14 cellular contexts compared by ENCODE assay signal in the genomic region with DNA sequence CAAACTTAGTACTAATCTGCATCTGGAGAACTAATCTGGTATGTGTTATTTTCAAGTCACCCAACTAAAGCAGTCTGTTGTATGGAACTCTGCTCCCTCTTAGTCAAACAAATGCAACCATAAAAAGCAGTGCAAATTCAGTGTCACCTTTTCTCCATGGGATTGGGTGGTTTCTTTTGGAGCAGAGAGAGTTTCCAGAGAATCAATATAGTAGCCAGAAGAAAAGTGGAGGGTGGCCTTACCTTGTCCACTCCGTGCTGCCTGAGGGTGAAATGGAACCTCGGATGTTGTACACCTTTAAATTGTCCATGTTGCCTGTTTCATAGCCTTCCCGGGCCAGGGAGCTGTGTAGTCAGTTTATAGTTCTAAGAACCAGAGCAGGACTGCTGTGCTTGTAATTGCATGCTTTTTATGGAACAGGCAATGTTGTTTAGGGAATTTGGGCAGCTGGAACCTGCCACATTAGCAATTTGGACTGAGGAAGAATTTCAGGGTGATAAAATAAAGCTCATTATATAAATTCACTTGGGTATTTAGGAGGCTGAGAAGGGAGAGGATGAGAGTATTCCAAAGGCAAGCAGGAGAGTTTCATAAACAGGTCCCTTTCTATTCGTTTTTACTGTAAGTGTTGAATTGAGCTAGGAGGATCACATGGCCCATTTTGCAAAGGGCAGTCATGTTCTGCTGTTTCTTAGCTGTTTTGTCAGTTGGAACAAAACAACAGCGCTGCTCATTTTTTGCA.
DNase-seq lines count a peak whose midpoint lies in the region; ATAC-seq and TF ChIP-seq lines count a peak whose summit lies in the region.
"Had no signal": no experiment of that assay in that cellular context is flagged by ENCODE, and none has a peak within 500 bp of the region (broad histone marks: within the 10 kb centered on the region; RNA-seq: fewer than 3 reads in every experiment).

No MANE protein-coding gene starts in this region.

- H3K27ac ChIP-seq in esophagus squamous epithelium: peak overlapping the region; percentile 27 to 90 (median 86)
- H3K27ac ChIP-seq in mucosa of rectum (ENCODE audit: low read depth in 2 of 2, low read length in 2 of 2): peak overlapping the region; percentile 65 to 70
- H3K27ac ChIP-seq in thoracic aorta: peak overlapping the region; percentile 53 to 74
- H3K27ac ChIP-seq: BLaER1, SK-N-MC had no signal

- H3K9me3 ChIP-seq in esophagus squamous epithelium: no peaks in the 10 kb centered on the region
- H3K9me3 ChIP-seq in mucosa of rectum (ENCODE audit: control insufficient read depth in 2 of 2, low read length in 2 of 2): no peaks in the 10 kb centered on the region
- H3K9me3 ChIP-seq in thoracic aorta: no peaks in the 10 kb centered on the region
- H3K9me3 ChIP-seq: BLaER1 had no signal

- POLR2A ChIA-PET in activated CD4-positive, alpha-beta T cell treated with anti-CD3 and anti-CD28 coated beads, Interleukin-2, amount 10 ng/mL, durations not matched to agents 7 days and 5 days (lab: Charles Lee): no interaction called here

- H3K4me1 ChIP-seq in esophagus squamous epithelium: peaks cover 0 to 56% (median 10%) of the 10 kb centered on the region in 3 donors
- H3K4me1 ChIP-seq in mucosa of rectum (ENCODE audit: control insufficient read depth in 2 of 2, insufficient read depth in 2 of 2, low read length in 2 of 2): peaks cover 6 to 18% of the 10 kb centered on the region in 2 donors
- H3K4me1 ChIP-seq in thoracic aorta (ENCODE audit: control insufficient read depth in 1 of 2, low read depth in 2 of 2): peaks cover 13 to 29% of the 10 kb centered on the region in 2 donors

- TF ChIP-seq POLR2A in esophagus squamous epithelium (IDR thresholded peaks at IDR 0.05): no peak

- no peaks in the 10 kb centered on the region for H3K36me3 Mint-ChIP-seq in activated CD4-positive, alpha-beta T cell treated with anti-CD3 and anti-CD28 coated beads, Interleukin-2, amount 10 ng/mL, durations not matched to agents 7 days and 5 days (ENCODE audit: low read depth)

- no peak overlapping the region for H3K27ac Mint-ChIP-seq in activated CD4-positive, alpha-beta T cell treated with anti-CD3 and anti-CD28 coated beads, Interleukin-2, amount 10 ng/mL, durations not matched to agents 7 days and 5 days

- H3K27me3 ChIP-seq in esophagus squamous epithelium (no peaks in the 10 kb centered on the region), mucosa of rectum (ENCODE audit: control insufficient read depth in 2 of 2, insufficient read depth in 2 of 2, low read length in 2 of 2) (no peaks in the 10 kb centered on the region), thoracic aorta (replicated peaks; ENCODE audit: insufficient read depth) (no peaks in the 10 kb centered on the region)

- ATAC-seq in thoracic aorta (ENCODE audit: insufficient number of reproducible peaks, low FRiP score, low read depth) (no peak), HG02884 (IDR thresholded peaks at IDR 0.05; ENCODE audit: unreplicated experiment) (no peak), GM18498 (IDR thresholded peaks at IDR 0.05; ENCODE audit: unreplicated experiment) (no peak)

- peak overlapping the region in 1 of 2 donors; percentile 5 for H3K9ac ChIP-seq in mucosa of rectum (ENCODE audit: low read depth in 1 of 2, low read length in 2 of 2)
- H3K9ac ChIP-seq: BLaER1 had no signal

- H3K27me3 Mint-ChIP-seq in activated CD4-positive, alpha-beta T cell treated with anti-CD3 and anti-CD28 coated beads, Interleukin-2, amount 10 ng/mL, durations not matched to agents 7 days and 5 days: peaks cover 2% of the 10 kb centered on the region

- intact Hi-C loops in esophagus squamous epithelium (cut with DNase I): no loop called here

- H3K4me3 ChIP-seq in esophagus squamous epithelium (no peak overlapping the region), mucosa of rectum (ENCODE audit: low read length in 2 of 2) (peak overlapping the region in 1 of 2 donors; percentile 21), thoracic aorta (peak overlapping the region; percentile 50)
- H3K4me3 ChIP-seq: BLaER1, SK-N-MC had no signal

- H3K4me3 Mint-ChIP-seq in activated CD4-positive, alpha-beta T cell treated with anti-CD3 and anti-CD28 coated beads, Interleukin-2, amount 10 ng/mL, durations not matched to agents 7 days and 5 days: no peak overlapping the region

- TF ChIP-seq CTCF in esophagus squamous epithelium (IDR thresholded peaks at IDR 0.05): no peak
- TF ChIP-seq CTCF in thoracic aorta (IDR thresholded peaks at IDR 0.05): no peak

- WGBS in esophagus squamous epithelium, 2 donors: 66% methylated on average over 5 of the region's 5 CpGs

- CTCF ChIA-PET in activated CD4-positive, alpha-beta T cell treated with anti-CD3 and anti-CD28 coated beads, Interleukin-2, amount 10 ng/mL, durations not matched to agents 7 days and 5 days (lab: Charles Lee): interaction anchor here (0.6 to 1.2 kb wide), 2 partner anchors 11 to 222 kb away, joined by 3 read pairs; no protein-coding TSS in a partner anchor

- H3K9me3 Mint-ChIP-seq in activated CD4-positive, alpha-beta T cell treated with anti-CD3 and anti-CD28 coated beads, Interleukin-2, amount 10 ng/mL, durations not matched to agents 7 days and 5 days: no peaks in the 10 kb centered on the region

- H3K36me3 ChIP-seq in esophagus squamous epithelium (no peaks in the 10 kb centered on the region), mucosa of rectum (ENCODE audit: control insufficient read depth in 2 of 2, insufficient read depth in 2 of 2, low read length in 2 of 2) (no peaks in the 10 kb centered on the region), thoracic aorta (no peaks in the 10 kb centered on the region)
- H3K36me3 ChIP-seq: BLaER1 had no signal

- peaks cover 19% of the 10 kb centered on the region for H3K4me1 Mint-ChIP-seq in activated CD4-positive, alpha-beta T cell treated with anti-CD3 and anti-CD28 coated beads, Interleukin-2, amount 10 ng/mL, durations not matched to agents 7 days and 5 days

- DNase-seq in NCI-H69 (lab: John Stamatoyannopoulos, UW) (peak; percentile 47), esophagus squamous epithelium (lab: John Stamatoyannopoulos, UW) (no peak), thoracic aorta (ENCODE audit: low spot score) (no peak), NCI-H2029 treated with DMSO at 0.1 percent for 48 hours (lab: John Stamatoyannopoulos, UW) (no peak)
- DNase-seq in activated CD4-positive, alpha-beta T cell treated with anti-CD3 and anti-CD28 coated beads, Interleukin-2, amount 10 ng/mL, durations not matched to agents 7 days and 5 days: no peak
- DNase-seq: activated naive CD4-positive, alpha-beta T cell; DMS79; NCI-H1048; NCI-H2171 had no signal
